In the genomic region with DNA sequence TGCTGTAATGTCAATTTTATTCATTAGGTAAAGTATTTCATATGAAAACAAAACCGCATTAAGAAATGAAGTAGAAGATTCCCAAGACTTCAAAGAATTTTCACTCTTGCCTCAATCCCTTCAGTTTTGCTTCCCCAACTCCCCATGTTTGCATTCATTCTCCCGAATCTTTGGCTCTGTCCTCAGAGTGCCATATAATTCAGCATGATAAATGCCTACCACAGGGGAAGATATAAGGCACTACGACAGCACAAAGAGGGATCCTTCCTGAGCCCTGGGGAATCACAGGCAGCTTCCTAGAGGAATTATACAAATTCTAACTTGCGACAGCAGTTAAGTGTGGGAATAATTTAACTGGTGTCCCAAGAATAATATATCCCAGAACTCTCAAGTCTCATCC, we compare ENCODE assay signal across 30 cellular contexts.
"Had no signal": no experiment of that assay in that cellular context is flagged by ENCODE, and none has a peak within 500 bp of the region (broad histone marks: within the 10 kb centered on the region; RNA-seq: fewer than 3 reads in every experiment).

No MANE protein-coding gene starts in this region.

- H3K4me1 Mint-ChIP-seq: activated naive CD4-positive, alpha-beta T cell treated with anti-CD3 and anti-CD28 coated beads, Interleukin-2, amount 50 U/mL, for 24 hours; T-cell had no signal

- H3K27me3 ChIP-seq: ascending aorta, body of pancreas, MG63 had no signal

- H3K4me3 ChIP-seq: ascending aorta, body of pancreas, MG63, SK-N-MC had no signal

- DNase-seq: activated CD4-positive, alpha-beta T cell treated with anti-CD3 and anti-CD28 coated beads for 48 hours; activated CD4-positive, alpha-beta T cell treated with anti-CD3 and anti-CD28 coated beads, Interleukin-2, amount 50 U/mL, for 4 hours; activated CD4-positive, CD25-positive, alpha-beta regulatory T cell treated with anti-CD3 and anti-CD28 coated beads, Interleukin-2, amount 50 U/mL, for 72 hours; activated CD8-positive, alpha-beta memory T cell treated with anti-CD3 and anti-CD28 coated beads, Interleukin-2, amount 50 U/mL, for 48 hours; activated CD8-positive, alpha-beta T cell treated with anti-CD3 and anti-CD28 coated beads, Interleukin-2, amount 10 ng/mL, durations not matched to agents 7 days and 5 days; activated effector memory CD4-positive, alpha-beta T cell treated with Interleukin-2 at 50 U/mL for 16 hours; activated naive CD4-positive, alpha-beta T cell; activated T-cell treated with anti-CD3 and anti-CD28 coated beads, Interleukin-2, amount 50 U/mL, for 1 hour; amniotic stem cell; body of pancreas; central memory CD4-positive, alpha-beta T cell; MG63; MV-4-11; NCI-H1092 treated with DMSO at 0.1 percent for 48 hours; NCI-H1436; NCI-H1694 treated with DMSO at 0.1 percent for 48 hours; NCI-H2029 treated with DMSO at 0.1 percent for 48 hours; NCI-H345; NCI-H510A; NCI-H69; NK-92 treated with Interleukin-12 subunit alpha and Interleukin-12 subunit beta, amount 100 ng/mL, for 24 hours; OCI-M1; RPMI8226; T-cell had no signal

- H3K4me3 Mint-ChIP-seq: activated CD8-positive, alpha-beta T cell treated with anti-CD3 and anti-CD28 coated beads, Interleukin-2, amount 10 ng/mL, durations not matched to agents 7 days and 5 days; activated naive CD4-positive, alpha-beta T cell treated with anti-CD3 and anti-CD28 coated beads, Interleukin-2, amount 50 U/mL, for 24 hours; activated T-helper 1 cell treated with anti-CD3 and anti-CD28 coated beads, Interleukin-12 subunit alpha, Interleukin-12 subunit beta, Interleukin-2, Interleukin-4 antibody, amounts not matched to agents 30 ng/mL and 10 ng/mL and 1 ng/mL, durations not matched to agents 14 hours and 24 hours and 36 hours; T-cell had no signal

- H3K27ac Mint-ChIP-seq: activated CD8-positive, alpha-beta T cell treated with anti-CD3 and anti-CD28 coated beads, Interleukin-2, amount 10 ng/mL, durations not matched to agents 7 days and 5 days; activated naive CD4-positive, alpha-beta T cell treated with anti-CD3 and anti-CD28 coated beads, Interleukin-2, amount 50 U/mL, for 24 hours; activated T-helper 1 cell treated with anti-CD3 and anti-CD28 coated beads, Interleukin-12 subunit alpha, Interleukin-12 subunit beta, Interleukin-2, Interleukin-4 antibody, amounts not matched to agents 30 ng/mL and 10 ng/mL and 1 ng/mL, durations not matched to agents 14 hours and 24 hours and 36 hours; T-cell had no signal

- H3K27me3 Mint-ChIP-seq: activated naive CD4-positive, alpha-beta T cell treated with anti-CD3 and anti-CD28 coated beads, Interleukin-2, amount 50 U/mL, for 24 hours; T-cell had no signal

- H3K9me3 ChIP-seq: ascending aorta, body of pancreas, MG63 had no signal

- H3K9me3 Mint-ChIP-seq: activated naive CD4-positive, alpha-beta T cell treated with anti-CD3 and anti-CD28 coated beads, Interleukin-2, amount 50 U/mL, for 24 hours; activated T-helper 1 cell treated with anti-CD3 and anti-CD28 coated beads, Interleukin-12 subunit alpha, Interleukin-12 subunit beta, Interleukin-2, Interleukin-4 antibody, amounts not matched to agents 30 ng/mL and 10 ng/mL and 1 ng/mL, durations not matched to agents 14 hours and 24 hours and 36 hours; T-cell had no signal

- H3K27ac ChIP-seq: ascending aorta, body of pancreas, SK-N-MC had no signal

- ATAC-seq: activated CD8-positive, alpha-beta T cell treated with anti-CD3 and anti-CD28 coated beads, Interleukin-2, amount 10 ng/mL, durations not matched to agents 7 days and 5 days; body of pancreas; Panc1; Right ventricle myocardium inferior; T-cell had no signal

- H3K4me1 ChIP-seq: ascending aorta, body of pancreas had no signal
